ENCODE assay signal across 31 cellular contexts in genomic region chr1:210937846-210938245, GRCh38.
"Had no signal": no experiment of that assay in that cellular context is flagged by ENCODE, and none has a peak within 500 bp of the region (broad histone marks: within the 10 kb centered on the region; RNA-seq: fewer than 3 reads in every experiment).

No MANE protein-coding gene starts in this region.

- H3K79me2 ChIP-seq: parathyroid adenoma had no signal

- H2AFZ ChIP-seq: neural progenitor cell, parathyroid adenoma had no signal

- DNase-seq: activated CD4-positive, alpha-beta T cell treated with anti-CD3 and anti-CD28 coated beads for 4 hours; activated CD4-positive, alpha-beta T cell treated with anti-CD3 and anti-CD28 coated beads, Interleukin-2, amount 50 U/mL, for 4 hours; activated gamma-delta T cell; activated naive CD4-positive, alpha-beta T cell treated with anti-CD3 and anti-CD28 coated beads, Interleukin-2, amount 50 U/mL, for 16 hours; amniotic stem cell; dermis blood vessel endothelial cell; effector CD4-positive, alpha-beta T cell; foreskin keratinocyte; heart right ventricle; left colon; mammary epithelial cell; midbrain; natural killer cell; occipital lobe; psoas muscle; stimulated activated CD4-positive, alpha-beta T cell treated with anti-CD3 and anti-CD28 coated beads, Interleukin-2, amount 100 ng/mL, for 48 hours; stimulated activated naive CD4-positive, alpha-beta T cell treated with Interleukin-2 at 50 U/mL for 16 hours; T-helper 9 cell had no signal

- FAIRE-seq: bronchial epithelial cell, colon, islet of Langerhans, TTC549 had no signal

- ATAC-seq: foreskin keratinocyte, heart right ventricle, left colon, natural killer cell, psoas muscle had no signal

- H3K36me3 ChIP-seq: esophagus muscularis mucosa, heart right ventricle, neural progenitor cell, right atrium auricular region, tibial nerve had no signal

- H3K4me2 ChIP-seq: neural progenitor cell had no signal

- H3K4me3 ChIP-seq: esophagus muscularis mucosa, heart right ventricle, neural progenitor cell, psoas muscle, right atrium auricular region, tibial nerve had no signal

- H3K27me3 Mint-ChIP-seq: central memory CD8-positive, alpha-beta T cell had no signal

- H3K9ac ChIP-seq: neural progenitor cell, parathyroid adenoma had no signal

- H3K9me3 Mint-ChIP-seq: activated T-helper 1 cell treated with anti-CD3 and anti-CD28 coated beads, Interleukin-12 subunit alpha, Interleukin-12 subunit beta, Interleukin-2, Interleukin-4 antibody, amounts not matched to agents 30 ng/mL and 10 ng/mL and 1 ng/mL, durations not matched to agents 14 hours and 24 hours and 36 hours; central memory CD8-positive, alpha-beta T cell; natural killer cell; neural progenitor cell; T-helper 1 cell treated with Interleukin-12 subunit alpha and Interleukin-12 subunit beta and Interleukin-4 antibody, amounts not matched to agents 30 μg/mL and 1 μg/mL, for 36 hours had no signal

- H3K4me3 Mint-ChIP-seq: activated T-helper 1 cell treated with anti-CD3 and anti-CD28 coated beads, Interleukin-12 subunit alpha, Interleukin-12 subunit beta, Interleukin-2, Interleukin-4 antibody, amounts not matched to agents 30 ng/mL and 10 ng/mL and 1 ng/mL, durations not matched to agents 14 hours and 24 hours and 36 hours; central memory CD8-positive, alpha-beta T cell; natural killer cell; neural progenitor cell; T-helper 1 cell treated with Interleukin-12 subunit alpha and Interleukin-12 subunit beta and Interleukin-4 antibody, amounts not matched to agents 30 μg/mL and 1 μg/mL, for 36 hours had no signal

- H3K27ac ChIP-seq: esophagus muscularis mucosa, foreskin keratinocyte, heart right ventricle, neural progenitor cell, parathyroid adenoma, psoas muscle, right atrium auricular region, tibial nerve, VCaP had no signal

- H3K36me3 Mint-ChIP-seq: natural killer cell, neural progenitor cell had no signal

- H3K27ac Mint-ChIP-seq: activated T-helper 1 cell treated with anti-CD3 and anti-CD28 coated beads, Interleukin-12 subunit alpha, Interleukin-12 subunit beta, Interleukin-2, Interleukin-4 antibody, amounts not matched to agents 30 ng/mL and 10 ng/mL and 1 ng/mL, durations not matched to agents 14 hours and 24 hours and 36 hours; natural killer cell; neural progenitor cell; T-helper 1 cell treated with Interleukin-12 subunit alpha and Interleukin-12 subunit beta and Interleukin-4 antibody, amounts not matched to agents 30 μg/mL and 1 μg/mL, for 36 hours had no signal

- H3K27me3 ChIP-seq: esophagus muscularis mucosa, foreskin keratinocyte, heart right ventricle, neural progenitor cell, right atrium auricular region, tibial nerve had no signal

- H3K4me1 ChIP-seq: esophagus muscularis mucosa, foreskin keratinocyte, heart right ventricle, parathyroid adenoma, psoas muscle, right atrium auricular region, tibial nerve had no signal

- H3K9me3 ChIP-seq: esophagus muscularis mucosa, psoas muscle, right atrium auricular region had no signal

- H3K4me1 Mint-ChIP-seq: central memory CD8-positive, alpha-beta T cell; neural progenitor cell had no signal
